In the genomic region with DNA sequence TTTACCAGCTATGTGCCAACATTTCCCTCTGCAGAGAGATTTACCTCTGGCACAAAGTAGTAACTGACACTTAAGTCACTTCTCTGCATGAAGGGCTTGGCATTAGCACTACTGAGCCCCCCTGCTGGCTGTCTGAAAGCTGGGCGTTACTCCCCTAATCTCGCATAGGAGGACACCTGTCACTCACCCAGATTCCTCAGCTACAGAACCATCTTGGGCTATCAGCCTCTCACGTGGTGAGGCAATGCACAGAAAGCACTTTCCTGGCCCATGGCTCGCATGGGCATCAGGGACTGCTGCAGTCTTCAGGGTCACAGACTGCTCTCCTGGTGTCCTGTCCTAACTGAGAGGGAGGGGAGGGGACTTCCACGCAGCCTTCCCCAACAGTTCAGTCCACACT, we compare ENCODE assay signal across 13 cellular contexts. TPM values are rescaled to one million over a fixed set of nuclear protein-coding genes. Genes with fewer than 3 reads are reported as not detected.
DNase-seq lines count a peak whose midpoint lies in the region; ATAC-seq and TF ChIP-seq lines count a peak whose summit lies in the region.
"Had no signal": no experiment of that assay in that cellular context is flagged by ENCODE, and none has a peak within 500 bp of the region (broad histone marks: within the 10 kb centered on the region; RNA-seq: fewer than 3 reads in every experiment).

No MANE protein-coding gene starts in this region.

- no peaks in the 10 kb centered on the region for H3K27me3 Mint-ChIP-seq in activated T-cell treated with anti-CD3 and anti-CD28 coated beads, Interleukin-2, amount 50 U/mL, for 24 hours
- no peaks in the 10 kb centered on the region for H3K27me3 Mint-ChIP-seq in central memory CD8-positive, alpha-beta T cell

- H3K27ac Mint-ChIP-seq in activated T-cell treated with anti-CD3 and anti-CD28 coated beads, Interleukin-2, amount 50 U/mL, for 24 hours = peak overlapping the region; percentile 96
- H3K27ac Mint-ChIP-seq in central memory CD8-positive, alpha-beta T cell (ENCODE audit: low read depth) = peak overlapping the region; percentile 6

- peak overlapping the region; percentile 77 for H3K27ac ChIP-seq in smooth muscle cell (ENCODE audit: low read depth)
- H3K27ac ChIP-seq in lower lobe of right lung = no peak overlapping the region

- no peak for DNase-seq in activated T-cell treated with anti-CD3 and anti-CD28 coated beads, Interleukin-2, amount 50 U/mL, for 24 hours
- DNase-seq in activated T-cell treated with anti-CD3 and anti-CD28 coated beads for 4 hours (no peak), NCI-H524 (lab: John Stamatoyannopoulos, UW) (peak; percentile 73 to 84), smooth muscle cell (lab: John Stamatoyannopoulos, UW; ENCODE audit: unreplicated experiment) (no peak), lower lobe of right lung (no peak)
- DNase-seq in central memory CD8-positive, alpha-beta T cell (ENCODE audit: low spot score in 2 of 2) = no peak
- no peak for DNase-seq in stimulated activated CD4-positive, alpha-beta T cell treated with anti-CD3 and anti-CD28 coated beads, Interleukin-12 subunit alpha, Interleukin-12 subunit beta, amount 100 ng/mL, for 4 hours
- DNase-seq: activated naive CD4-positive, alpha-beta T cell treated with Interleukin-2 at 50 U/mL for 16 hours; left cardiac atrium; NCI-H2029; right cardiac atrium; stimulated activated naive CD4-positive, alpha-beta T cell treated with Interleukin-2 at 50 U/mL for 16 hours had no signal

- H3K4me3 ChIP-seq in smooth muscle cell = no peak overlapping the region
- H3K4me3 ChIP-seq in lower lobe of right lung = no peak overlapping the region

- no peak overlapping the region for H3K4me3 Mint-ChIP-seq in activated T-cell treated with anti-CD3 and anti-CD28 coated beads, Interleukin-2, amount 50 U/mL, for 24 hours
- no peak overlapping the region for H3K4me3 Mint-ChIP-seq in central memory CD8-positive, alpha-beta T cell

- WGBS in smooth muscle cell (ENCODE audit: low lambda C conversion rate) = 50% methylated on average over 5 of the region's 5 CpGs

- peaks cover 18% of the 10 kb centered on the region for H3K9me3 Mint-ChIP-seq in activated T-cell treated with anti-CD3 and anti-CD28 coated beads, Interleukin-2, amount 50 U/mL, for 24 hours
- H3K9me3 Mint-ChIP-seq in central memory CD8-positive, alpha-beta T cell = no peaks in the 10 kb centered on the region

- TF ChIP-seq CTCF in smooth muscle cell (IDR thresholded peaks at IDR 0.05; ENCODE audit: borderline replicate concordance, insufficient read depth, poor library complexity, severe bottlenecking) = no peak
- TF ChIP-seq CTCF in lower lobe of right lung (IDR thresholded peaks at IDR 0.05) = no peak

- no peak for ATAC-seq in central memory CD8-positive, alpha-beta T cell (replicated peaks; ENCODE audit: extremely low read depth, poor library complexity, severe bottlenecking)
- ATAC-seq in lower lobe of right lung (no peak), HG03108 (IDR thresholded peaks at IDR 0.05; ENCODE audit: unreplicated experiment) (no peak)
- ATAC-seq: left cardiac atrium, right cardiac atrium had no signal

- H3K36me3 ChIP-seq in smooth muscle cell (ENCODE audit: low read depth) (no peaks in the 10 kb centered on the region), lower lobe of right lung (no peaks in the 10 kb centered on the region)

- H3K4me1 ChIP-seq in smooth muscle cell (ENCODE audit: low read depth) (peaks cover 14% of the 10 kb centered on the region), lower lobe of right lung (no peaks in the 10 kb centered on the region)

- H3K27me3 ChIP-seq in smooth muscle cell (ENCODE audit: low read depth) (no peaks in the 10 kb centered on the region), lower lobe of right lung (ENCODE audit: low read depth) (peaks cover 4% of the 10 kb centered on the region)

- peaks cover 19% of the 10 kb centered on the region for H3F3A ChIP-seq in smooth muscle cell (ENCODE audit: low read depth)

- H3K36me3 Mint-ChIP-seq in activated T-cell treated with anti-CD3 and anti-CD28 coated beads, Interleukin-2, amount 50 U/mL, for 24 hours (ENCODE audit: low read depth) = peaks cover 15% of the 10 kb centered on the region
- no peaks in the 10 kb centered on the region for H3K36me3 Mint-ChIP-seq in central memory CD8-positive, alpha-beta T cell (ENCODE audit: insufficient read depth)

- intact Hi-C loops in lower lobe of right lung (cut with DNase I) = no loop called here

- peaks cover 81% of the 10 kb centered on the region for H3K4me1 Mint-ChIP-seq in activated T-cell treated with anti-CD3 and anti-CD28 coated beads, Interleukin-2, amount 50 U/mL, for 24 hours (ENCODE audit: low read depth)
- peaks cover 23% of the 10 kb centered on the region for H3K4me1 Mint-ChIP-seq in central memory CD8-positive, alpha-beta T cell

- H3K4me2 ChIP-seq in smooth muscle cell = no peak overlapping the region

- H2AFZ ChIP-seq in smooth muscle cell (ENCODE audit: low read depth) = no peak overlapping the region

- H3K9me3 ChIP-seq in smooth muscle cell (replicated peaks; ENCODE audit: low read depth) (no peaks in the 10 kb centered on the region), lower lobe of right lung (no peaks in the 10 kb centered on the region)

- no peak overlapping the region for H3K9ac ChIP-seq in smooth muscle cell (ENCODE audit: low read depth)

- peaks cover 99% of the 10 kb centered on the region for H4K20me1 ChIP-seq in smooth muscle cell (ENCODE audit: low read depth)

- H3K79me2 ChIP-seq in smooth muscle cell (ENCODE audit: low read depth) = peaks cover 98% of the 10 kb centered on the region

RNA-seq across cellular contexts. Expression of gene SERPINE2, which starts 12.0 kb away (rescaled TPM):
- total RNA-seq in smooth muscle cell (2,183 and 2,362 TPM in 2 replicates), lower lobe of right lung (5.6 TPM)
- polyA plus RNA-seq in smooth muscle cell = 2,391 and 3,094 TPM in 2 replicates

Comparison
In these comparisons a context has a peak if more than half of its experiments do, and no peak if none do; other contexts are left out.
1. DNase-seq: peak in NCI-H524 (2 of 2); none in activated T-cell treated with anti-CD3 and anti-CD28 coated beads, Interleukin-2, amount 50 U/mL, for 24 hours (single experiment), activated T-cell treated with anti-CD3 and anti-CD28 coated beads for 4 hours (single experiment), central memory CD8-positive, alpha-beta T cell (0 of 2), smooth muscle cell (single experiment), stimulated activated CD4-positive, alpha-beta T cell treated with anti-CD3 and anti-CD28 coated beads, Interleukin-12 subunit alpha, Interleukin-12 subunit beta, amount 100 ng/mL, for 4 hours (single experiment) and lower lobe of right lung (single experiment).
2. RNA of gene SERPINE2, which starts 12.0 kb away (total RNA-seq): 2,183 to 2,362 TPM in smooth muscle cell; 5.6 TPM in lower lobe of right lung (single experiment); every median in the first group is over 100 times any median in the second.